ENCODE assay signal across 18 cellular contexts in genomic region chr22:44952863-44953790, GRCh38. TPM values are rescaled to one million over a fixed set of nuclear protein-coding genes. Genes with fewer than 3 reads are reported as not detected.
DNase-seq lines count a peak whose midpoint lies in the region; ATAC-seq, FAIRE-seq and TF ChIP-seq lines count a peak whose summit lies in the region.
"Had no signal": no experiment of that assay in that cellular context is flagged by ENCODE, and none has a peak within 500 bp of the region (broad histone marks: within the 10 kb centered on the region; RNA-seq: fewer than 3 reads in every experiment).

No MANE protein-coding gene starts in this region.

- H4K5ac ChIP-seq in mesendoderm (ENCODE audit: low read length) = no peak overlapping the region

- H3K4me1 Mint-ChIP-seq in GM23338 (peaks cover 69% of the 10 kb centered on the region), astrocyte (ENCODE audit: low read depth, unreplicated experiment) (peaks cover 3% of the 10 kb centered on the region)

- no peak overlapping the region for H3K23ac ChIP-seq in mesendoderm (ENCODE audit: low read length)

- peak overlapping the region; percentile 48 for H3K4me3 Mint-ChIP-seq in GM23338
- no peak overlapping the region for H3K4me3 Mint-ChIP-seq in astrocyte (ENCODE audit: unreplicated experiment)

- H3K4me3 ChIP-seq in GM23338 (peak overlapping the region; percentile 47), HUES64 (ENCODE audit: low read length) (no peak overlapping the region), astrocyte (ENCODE audit: insufficient read depth, low read depth, low read length) (no peak overlapping the region), mesendoderm (ENCODE audit: low read length) (no peak overlapping the region), lower lobe of right lung (no peak overlapping the region)

- DNase-seq in GM23338 (ENCODE audit: low spot score) = peak; percentile 61
- no peak for DNase-seq in astrocyte (ENCODE audit: low read depth)
- peak; percentile 53 for DNase-seq in mesendoderm
- DNase-seq in lower lobe of right lung = no peak
- DNase-seq in putamen (ENCODE audit: low spot score) = no peak
- no peak for DNase-seq in H4 (ENCODE audit: low spot score)
- DNase-seq: Caco-2, EL, NCI-H2029 treated with DMSO at 0.1 percent for 48 hours, NCI-H510A, NCI-H82, SHP77 treated with DMSO at 0.1 percent for 48 hours, T-helper 1 cell had no signal

- no peak overlapping the region for H2AFZ ChIP-seq in GM23338
- H2AFZ ChIP-seq in astrocyte (ENCODE audit: low read depth, low read length) = no peak overlapping the region

- H2AK5ac ChIP-seq in mesendoderm (ENCODE audit: low read length) = no peak overlapping the region

- H3K9me3 Mint-ChIP-seq in GM23338 = peaks cover 30% of the 10 kb centered on the region
- peaks cover 3% of the 10 kb centered on the region for H3K9me3 Mint-ChIP-seq in astrocyte (ENCODE audit: unreplicated experiment)

- H3K27ac ChIP-seq in GM23338 (ENCODE audit: low read depth) (peak overlapping the region; percentile 88), HUES64 (ENCODE audit: low read depth, low read length) (0 out of 2 replicates have a peak overlapping the region, but pooled peaks have one; percentile 17), astrocyte (ENCODE audit: low read depth, low read length) (no peak overlapping the region), mesendoderm (ENCODE audit: low read depth, low read length) (no peak overlapping the region), lower lobe of right lung (no peak overlapping the region)

- no peak overlapping the region for H3K56ac ChIP-seq in mesendoderm (ENCODE audit: low read length)

- H4K8ac ChIP-seq in mesendoderm (ENCODE audit: low read depth, low read length) = no peak overlapping the region

- peaks cover 23% of the 10 kb centered on the region for H3K79me2 ChIP-seq in GM23338 (replicated peaks; ENCODE audit: insufficient read depth)
- no peaks in the 10 kb centered on the region for H3K79me2 ChIP-seq in astrocyte (ENCODE audit: insufficient read depth, low read length)
- H3K79me2 ChIP-seq in mesendoderm (ENCODE audit: control insufficient read depth, insufficient read depth, low read length) = no peaks in the 10 kb centered on the region

- H3K79me1 ChIP-seq in mesendoderm (ENCODE audit: low read length) = peaks cover 22% of the 10 kb centered on the region

- H3K9ac ChIP-seq in HUES64 (ENCODE audit: low read depth, low read length) = no peak overlapping the region
- no peak overlapping the region for H3K9ac ChIP-seq in astrocyte (ENCODE audit: low read length)
- no peak overlapping the region for H3K9ac ChIP-seq in mesendoderm (ENCODE audit: low read length)

- ATAC-seq in GM23338 = peak; percentile 26
- no peak for ATAC-seq in lower lobe of right lung
- ATAC-seq in HG03025 (IDR thresholded peaks at IDR 0.05; ENCODE audit: low FRiP score, unreplicated experiment) = no peak
- ATAC-seq: SK-N-SH treated with all-trans-retinoic acid at 6 μM for 48 hours had no signal

- intact Hi-C loops in lower lobe of right lung (cut with DNase I) = no loop called here

- H3K4me1 ChIP-seq in GM23338 (ENCODE audit: insufficient read depth) (peaks cover 60% of the 10 kb centered on the region), HUES64 (ENCODE audit: insufficient read depth, low read length) (peaks cover 38% of the 10 kb centered on the region), astrocyte (ENCODE audit: insufficient read depth, low read length) (no peaks in the 10 kb centered on the region), mesendoderm (ENCODE audit: control insufficient read depth, low read depth, low read length) (peaks cover 4% of the 10 kb centered on the region), lower lobe of right lung (no peaks in the 10 kb centered on the region)
- H3K4me1 ChIP-seq: Caco-2 had no signal

- peaks cover 49% of the 10 kb centered on the region for H3F3A ChIP-seq in GM23338 (replicated peaks; ENCODE audit: low read depth)

- peaks cover 40% of the 10 kb centered on the region for H3K36me3 Mint-ChIP-seq in GM23338 (ENCODE audit: low read depth)
- peaks cover 8% of the 10 kb centered on the region for H3K36me3 Mint-ChIP-seq in astrocyte (ENCODE audit: low read depth, unreplicated experiment)

- H2BK5ac ChIP-seq in mesendoderm (ENCODE audit: low read length) = no peak overlapping the region

- H3K4ac ChIP-seq in mesendoderm (ENCODE audit: low read depth, low read length) = no peak overlapping the region

- no peak overlapping the region for H3K18ac ChIP-seq in mesendoderm (ENCODE audit: low read length)

- FAIRE-seq in astrocyte (lab: Jason Lieb, UNC) = no peak

- H3K9me3 ChIP-seq in HUES64 (ENCODE audit: insufficient read depth, low read depth, low read length) = peaks cover 10% of the 10 kb centered on the region
- H3K9me3 ChIP-seq in astrocyte (ENCODE audit: insufficient read depth, low read depth, low read length) = no peaks in the 10 kb centered on the region
- H3K9me3 ChIP-seq in lower lobe of right lung = no peaks in the 10 kb centered on the region

- H3K27ac Mint-ChIP-seq in GM23338 (peak overlapping the region; percentile 9; the same call in 1 of the 2 replicates), astrocyte (ENCODE audit: unreplicated experiment) (peak overlapping the region; percentile 72)

- no peak for TF ChIP-seq CTCF in GM23338 (conservative IDR thresholded peaks at IDR 0.05; ENCODE audit: low read depth in 2 of 2)
- TF ChIP-seq CTCF in astrocyte (IDR thresholded peaks at IDR 0.05; ENCODE audit: insufficient read depth, low read depth, low read length) = no peak
- no peak for TF ChIP-seq CTCF in lower lobe of right lung (IDR thresholded peaks at IDR 0.05)

- 44% methylated on average over 15 of the region's 15 CpGs for WGBS in HUES64
- WGBS in mesendoderm (ENCODE audit: extremely low coverage, insufficient coverage, low lambda C conversion rate) = no CpG with 5 or more reads among the region's 15 CpGs

- peaks cover 8% of the 10 kb centered on the region; the same call in 1 of the 2 replicates for H3K36me3 ChIP-seq in GM23338 (ENCODE audit: insufficient read depth)
- H3K36me3 ChIP-seq in HUES64 (ENCODE audit: insufficient read depth, low read length) = peaks cover 18% of the 10 kb centered on the region; the same call in 1 of the 2 replicates
- no peaks in the 10 kb centered on the region for H3K36me3 ChIP-seq in astrocyte (ENCODE audit: insufficient read depth, low read length)
- no peaks in the 10 kb centered on the region for H3K36me3 ChIP-seq in mesendoderm (ENCODE audit: control insufficient read depth, insufficient read depth, low read length)
- H3K36me3 ChIP-seq in lower lobe of right lung = no peaks in the 10 kb centered on the region

- H2BK120ac ChIP-seq in mesendoderm (ENCODE audit: low read depth, low read length) = no peak overlapping the region

- no peak overlapping the region for H2BK15ac ChIP-seq in mesendoderm (replicated peaks; ENCODE audit: low read depth)

- peaks cover 23% of the 10 kb centered on the region for H4K20me1 ChIP-seq in GM23338 (replicated peaks; ENCODE audit: insufficient read depth)
- H4K20me1 ChIP-seq in astrocyte (ENCODE audit: insufficient read depth, low read length) = no peaks in the 10 kb centered on the region

- H3K4me2 ChIP-seq in GM23338 (peak overlapping the region; percentile 75), astrocyte (ENCODE audit: low read length) (no peak overlapping the region), mesendoderm (ENCODE audit: low read length) (no peak overlapping the region)

- H3K27me3 ChIP-seq in GM23338 (ENCODE audit: insufficient read depth) (no peaks in the 10 kb centered on the region), HUES64 (ENCODE audit: insufficient read depth, low read length) (no peaks in the 10 kb centered on the region), astrocyte (ENCODE audit: insufficient read depth, low read length) (no peaks in the 10 kb centered on the region), mesendoderm (ENCODE audit: insufficient read depth, low read length, poor library complexity) (no peaks in the 10 kb centered on the region), lower lobe of right lung (ENCODE audit: low read depth) (peaks cover 12% of the 10 kb centered on the region)

- H3K9me2 ChIP-seq in GM23338 (ENCODE audit: insufficient read depth) = no peaks in the 10 kb centered on the region

- peaks cover 33% of the 10 kb centered on the region for H3K27me3 Mint-ChIP-seq in GM23338 (ENCODE audit: insufficient read depth, low read depth, poor library complexity)
- no peaks in the 10 kb centered on the region for H3K27me3 Mint-ChIP-seq in astrocyte (ENCODE audit: low read depth, unreplicated experiment)

TF ChIP-seq in GM23338, 12 proteins besides CTCF, POLR2A, EP300 and RAD21:
- TF ChIP-seq CREB1 (CRISPR knock-in tag; IDR thresholded peaks at IDR 0.05; ENCODE audit: low read depth) (no peak), JUNB (IDR thresholded peaks at IDR 0.05; ENCODE audit: unreplicated experiment) (no peak), POLR2AphosphoS5 (IDR thresholded peaks at IDR 0.05; ENCODE audit: low read depth) (no peak), ZNF331 (CRISPR knock-in tag; IDR thresholded peaks at IDR 0.05; ENCODE audit: low read depth) (no peak), STAT1 (IDR thresholded peaks at IDR 0.05; ENCODE audit: unreplicated experiment) (no peak), NANOG (IDR thresholded peaks at IDR 0.05; ENCODE audit: borderline replicate concordance) (peak; percentile 44; the same call in 1 of the 2 replicates), EZH2phosphoT487 (IDR thresholded peaks at IDR 0.05; ENCODE audit: unreplicated experiment) (no peak), ZNF114 (CRISPR knock-in tag; IDR thresholded peaks at IDR 0.05) (no peak)

RNA-seq across cellular contexts. Expression of gene PHF21B, which starts 56.7 kb away (rescaled TPM):
- total RNA-seq in GM23338 (2014; rRNA removed; shearing (Covaris generic)) = 127 and 149 TPM in 2 replicates
- 16.5 and 20.6 TPM in 2 replicates for polyA plus RNA-seq in GM23338 (2016; fragmentation: Nextera tagmentation; extraction: Ambion mirVana)
- polyA plus RNA-seq in HUES64 (2013, experiment 1 of 2) = 12.9 TPM
- 15.8 TPM for polyA plus RNA-seq in HUES64 (2013, experiment 2 of 2)
- 6.0 and 6.3 TPM in 2 replicates for total RNA-seq in astrocyte
- polyA plus RNA-seq in mesendoderm (2013, experiment 1 of 2) = 7.4 TPM
- 8.1 TPM for polyA plus RNA-seq in mesendoderm (2013, experiment 2 of 2)
- not detected for total RNA-seq in lower lobe of right lung
- total RNA-seq in H4 (2014; rRNA removed; shearing (Covaris generic)) = 0.66 and 1.8 TPM in 2 replicates
- total RNA-seq: HT-29, RPMI7951 had no signal

Comparison
In these comparisons a context has a peak if more than half of its experiments do, and no peak if none do; other contexts are left out.
1. DNase-seq: peak in GM23338 (single experiment) and mesendoderm (single experiment); none in astrocyte (single experiment), lower lobe of right lung (single experiment), putamen (single experiment) and H4 (single experiment).
2. H3K27ac ChIP-seq: peak in GM23338 (single experiment) and HUES64 (single experiment); none in astrocyte (single experiment), mesendoderm (single experiment) and lower lobe of right lung (single experiment).
3. RNA of gene PHF21B, which starts 56.7 kb away (total RNA-seq): 127 to 149 TPM in GM23338; 6.0 to 6.3 TPM in astrocyte, 0.66 to 1.8 TPM in H4 and not detected in lower lobe of right lung (single experiment); every median in the first group is over 10 times any median in the second.